In genomic region chr12:112616469-112617190, GRCh38 we compare ENCODE assay signal across 29 cellular contexts.
DNase-seq lines count a peak whose midpoint lies in the region; ATAC-seq and TF ChIP-seq lines count a peak whose summit lies in the region.
"Had no signal": no experiment of that assay in that cellular context is flagged by ENCODE, and none has a peak within 500 bp of the region (broad histone marks: within the 10 kb centered on the region; RNA-seq: fewer than 3 reads in every experiment).

No MANE protein-coding gene starts in this region.

- H3K4me1 ChIP-seq in iPS-18a (ENCODE audit: control insufficient read depth, low read depth, low read length), result peaks cover 24% of the 10 kb centered on the region
- H3K4me1 ChIP-seq: adrenal gland, breast epithelium, Caco-2, colonic mucosa, esophagus squamous epithelium, SJSA1, upper lobe of right lung had no signal

- no peak for ATAC-seq in activated T-helper 17 cell treated with anti-CD3 and anti-CD28 coated beads, Interleukin-2, amount 50 U/mL, for 72 hours (replicated peaks)
- no peak for ATAC-seq in GM21786 (IDR thresholded peaks at IDR 0.05; ENCODE audit: unreplicated experiment)
- ATAC-seq: left cardiac atrium, upper lobe of right lung had no signal

- H3K9me3 ChIP-seq in iPS-18a (ENCODE audit: control insufficient read depth, low read depth, low read length) (no peaks in the 10 kb centered on the region), WERI-Rb-1 (ENCODE audit: severe bottlenecking) (peaks cover 5% of the 10 kb centered on the region)
- H3K9me3 ChIP-seq: adrenal gland, breast epithelium, Caco-2, colonic mucosa, esophagus squamous epithelium, MG63, SJSA1, upper lobe of right lung had no signal

- peaks cover 8% of the 10 kb centered on the region for H3K27me3 Mint-ChIP-seq in activated T-helper 17 cell treated with anti-CD3 and anti-CD28 coated beads, Interleukin-2, amount 50 U/mL, for 72 hours
- peaks cover 44% of the 10 kb centered on the region for H3K27me3 Mint-ChIP-seq in type B pancreatic cell

- peaks cover 8% of the 10 kb centered on the region for H3K27me3 ChIP-seq in iPS-18a (ENCODE audit: control insufficient read depth, insufficient read depth, low read length)
- H3K27me3 ChIP-seq in WERI-Rb-1 (ENCODE audit: insufficient read depth, low read depth, severe bottlenecking), result peaks cover 73% of the 10 kb centered on the region
- H3K27me3 ChIP-seq: colonic mucosa, MG63, SJSA1, upper lobe of right lung had no signal

- H3K27ac ChIP-seq in iPS-18a (ENCODE audit: low read length), result no peak overlapping the region
- H3K27ac ChIP-seq in WERI-Rb-1, result no peak overlapping the region
- H3K27ac ChIP-seq: adrenal gland, breast epithelium, colonic mucosa, esophagus squamous epithelium, SJSA1, upper lobe of right lung had no signal

- peaks cover 16% of the 10 kb centered on the region for H3K4me1 Mint-ChIP-seq in activated T-helper 17 cell treated with anti-CD3 and anti-CD28 coated beads, Interleukin-2, amount 50 U/mL, for 72 hours
- no peaks in the 10 kb centered on the region for H3K4me1 Mint-ChIP-seq in type B pancreatic cell (ENCODE audit: unreplicated experiment)
- H3K4me1 Mint-ChIP-seq: B cell had no signal

- TF ChIP-seq CTCF in type B pancreatic cell (conservative IDR thresholded peaks at IDR 0.05) (no peak), WERI-Rb-1 (IDR thresholded peaks at IDR 0.05; ENCODE audit: low read depth, low read length) (no peak)

- no peaks in the 10 kb centered on the region for H3K9me3 Mint-ChIP-seq in activated T-helper 17 cell treated with anti-CD3 and anti-CD28 coated beads, Interleukin-2, amount 50 U/mL, for 72 hours
- no peaks in the 10 kb centered on the region for H3K9me3 Mint-ChIP-seq in type B pancreatic cell
- H3K9me3 Mint-ChIP-seq: activated T-cell treated with anti-CD3 and anti-CD28 coated beads, Interleukin-2, amount 50 U/mL, for 24 hours; T-helper 1 cell treated with Interleukin-12 subunit alpha and Interleukin-12 subunit beta and Interleukin-4 antibody, amounts not matched to agents 30 μg/mL and 1 μg/mL, for 36 hours had no signal

- DNase-seq in NCI-H345 (lab: John Stamatoyannopoulos, UW), result peak; percentile 4
- DNase-seq in NCI-H345 treated with DMSO at 0.1 percent for 48 hours (lab: John Stamatoyannopoulos, UW; ENCODE audit: unreplicated experiment), result no peak
- DNase-seq in type B pancreatic cell (ENCODE audit: extremely low spot score, unreplicated experiment), result no peak
- DNase-seq in DMS153 treated with DMSO at 0.1 percent for 48 hours (lab: John Stamatoyannopoulos, UW; ENCODE audit: unreplicated experiment), result no peak
- DNase-seq in WERI-Rb-1, result no peak
- DNase-seq: activated CD4-positive, alpha-beta T cell treated with anti-CD3 and anti-CD28 coated beads for 48 hours; activated naive CD4-positive, alpha-beta T cell; activated T-cell treated with anti-CD3 and anti-CD28 coated beads, Interleukin-2, amount 50 U/mL, for 24 hours; adrenal gland; Caco-2; colonic mucosa; esophagus squamous epithelium; HFFc6; left cardiac atrium; mammary epithelial cell; MG63; NCI-H1417; NCI-H524 treated with DMSO at 0.1 percent for 48 hours; retina; small intestine; stimulated activated CD4-positive, alpha-beta T cell treated with anti-CD3 and anti-CD28 coated beads, Interleukin-1b, Interleukin-23, amount 100 ng/mL, for 48 hours; upper lobe of right lung had no signal

- no peaks in the 10 kb centered on the region for H3K36me3 ChIP-seq in iPS-18a (ENCODE audit: control insufficient read depth, low read depth, low read length)
- no peaks in the 10 kb centered on the region for H3K36me3 ChIP-seq in WERI-Rb-1
- H3K36me3 ChIP-seq: adrenal gland, breast epithelium, colonic mucosa, esophagus squamous epithelium, MG63, SJSA1, upper lobe of right lung had no signal

- H3K4me3 ChIP-seq in iPS-18a (ENCODE audit: low read length) (peak overlapping the region; percentile 14), WERI-Rb-1 (ENCODE audit: low read depth, low read length) (no peak overlapping the region)
- H3K4me3 ChIP-seq: adrenal gland, breast epithelium, colonic mucosa, esophagus squamous epithelium, MG63, SJSA1, upper lobe of right lung had no signal

- H3K36me3 Mint-ChIP-seq in activated T-helper 17 cell treated with anti-CD3 and anti-CD28 coated beads, Interleukin-2, amount 50 U/mL, for 72 hours (ENCODE audit: low read depth), result no peaks in the 10 kb centered on the region
- no peaks in the 10 kb centered on the region for H3K36me3 Mint-ChIP-seq in type B pancreatic cell

- H3K27ac Mint-ChIP-seq in activated T-helper 17 cell treated with anti-CD3 and anti-CD28 coated beads, Interleukin-2, amount 50 U/mL, for 72 hours, result no peak overlapping the region
- no peak overlapping the region for H3K27ac Mint-ChIP-seq in type B pancreatic cell
- H3K27ac Mint-ChIP-seq: activated T-cell treated with anti-CD3 and anti-CD28 coated beads, Interleukin-2, amount 50 U/mL, for 24 hours; B cell; HFFc6; T-helper 1 cell treated with Interleukin-12 subunit alpha and Interleukin-12 subunit beta and Interleukin-4 antibody, amounts not matched to agents 30 μg/mL and 1 μg/mL, for 36 hours had no signal

- peak overlapping the region; percentile 35 for H3K4me3 Mint-ChIP-seq in activated T-helper 17 cell treated with anti-CD3 and anti-CD28 coated beads, Interleukin-2, amount 50 U/mL, for 72 hours
- no peak overlapping the region for H3K4me3 Mint-ChIP-seq in type B pancreatic cell
- H3K4me3 Mint-ChIP-seq: activated T-cell treated with anti-CD3 and anti-CD28 coated beads, Interleukin-2, amount 50 U/mL, for 24 hours; B cell; HFFc6; T-helper 1 cell treated with Interleukin-12 subunit alpha and Interleukin-12 subunit beta and Interleukin-4 antibody, amounts not matched to agents 30 μg/mL and 1 μg/mL, for 36 hours had no signal

- H3K9ac ChIP-seq in iPS-18a (ENCODE audit: low read length), result no peak overlapping the region
